ENCODE assay signal across 9 cellular contexts in the genomic region with DNA sequence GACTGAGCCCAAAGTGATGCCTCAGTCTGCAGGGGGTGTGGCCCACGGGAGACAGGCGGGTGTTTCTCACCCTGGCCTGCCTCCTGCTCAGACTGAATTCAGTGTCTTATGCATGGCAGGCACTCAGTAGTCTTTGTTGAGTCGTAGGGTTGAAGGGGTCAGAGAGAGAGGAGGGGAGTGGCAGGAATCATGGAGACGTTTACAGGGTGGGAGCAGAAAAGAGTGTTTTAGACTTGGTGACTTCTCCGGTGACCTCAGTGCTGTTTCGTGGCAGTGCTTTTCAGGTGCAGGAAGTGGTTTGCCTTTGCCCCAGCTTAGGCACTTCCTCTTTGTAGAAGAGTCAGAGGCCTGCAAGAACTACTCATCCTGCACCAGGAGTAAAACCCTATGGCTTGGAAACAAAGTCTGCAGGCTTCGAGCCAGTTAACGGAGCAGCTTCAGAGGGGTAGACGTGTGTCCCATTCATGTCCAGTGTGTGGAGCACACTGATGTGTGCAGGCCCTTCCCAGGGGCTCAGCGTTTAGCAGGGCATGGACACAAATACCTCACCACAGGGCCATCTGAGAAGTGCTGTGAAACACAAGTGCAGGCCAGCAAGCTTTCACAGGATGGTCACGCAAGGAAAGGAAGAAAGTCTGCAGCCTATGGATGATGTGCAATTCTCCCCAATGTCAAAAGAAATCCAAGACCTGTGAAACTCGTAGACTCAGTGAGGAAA. TPM values are rescaled to one million over a fixed set of nuclear protein-coding genes. Genes with fewer than 3 reads are reported as not detected.
DNase-seq lines count a peak whose midpoint lies in the region; ATAC-seq and TF ChIP-seq lines count a peak whose summit lies in the region.
"Had no signal": no experiment of that assay in that cellular context is flagged by ENCODE, and none has a peak within 500 bp of the region (broad histone marks: within the 10 kb centered on the region; RNA-seq: fewer than 3 reads in every experiment).

No MANE protein-coding gene starts in this region.

- H3K4me1 Mint-ChIP-seq in activated naive CD4-positive, alpha-beta T cell treated with anti-CD3 and anti-CD28 coated beads for 36 hours (ENCODE audit: low read depth): peaks cover 93% of the 10 kb centered on the region

- H3K36me3 Mint-ChIP-seq in activated naive CD4-positive, alpha-beta T cell treated with anti-CD3 and anti-CD28 coated beads for 36 hours (ENCODE audit: low read depth): no peaks in the 10 kb centered on the region

- peak; percentile 82 for DNase-seq in RPMI8226
- DNase-seq in activated naive CD4-positive, alpha-beta T cell treated with anti-CD3 and anti-CD28 coated beads for 36 hours: peak; percentile 89
- DNase-seq in stimulated activated CD4-positive, alpha-beta T cell treated with anti-CD3 and anti-CD28 coated beads, Interleukin-12 subunit alpha, Interleukin-12 subunit beta, amount 100 ng/mL, for 4 hours: peak; percentile 52
- no peak for DNase-seq in NCI-H748 (lab: John Stamatoyannopoulos, UW; ENCODE audit: unreplicated experiment)
- no peak for DNase-seq in SW 1271 (lab: John Stamatoyannopoulos, UW)

- intact Hi-C loops in activated naive CD4-positive, alpha-beta T cell treated with anti-CD3 and anti-CD28 coated beads for 36 hours (cut with micrococcal nuclease): loop anchor here (1.0 to 5.0 kb wide), 10 partner anchors 10 to 1135 kb away; a partner anchor contains a TSS

- no peak for TF ChIP-seq POLR2A in gastroesophageal sphincter (IDR thresholded peaks at IDR 0.05)

- 49 to 67% methylated on average over 2 to 9 of the region's 12 CpGs for WGBS in gastroesophageal sphincter (ENCODE audit: low coverage in 1 of 2), 2 donors

- no peak for TF ChIP-seq CTCF in gastroesophageal sphincter (IDR thresholded peaks at IDR 0.05)

- no peak overlapping the region for H3K27ac ChIP-seq in gastroesophageal sphincter
- H3K27ac ChIP-seq: SJSA1 had no signal

- CTCF ChIA-PET in activated naive CD4-positive, alpha-beta T cell treated with anti-CD3 and anti-CD28 coated beads for 36 hours (lab: Charles Lee): interaction anchor here (0.6 to 2.0 kb wide), 10 partner anchors 9 to 112 kb away, joined by 3 to 8 read pairs (median 4); no protein-coding TSS in a partner anchor

- H3K9me3 ChIP-seq in gastroesophageal sphincter: no peaks in the 10 kb centered on the region
- H3K9me3 ChIP-seq: SJSA1 had no signal

- no peak overlapping the region for H3K4me3 ChIP-seq in gastroesophageal sphincter
- H3K4me3 ChIP-seq: SJSA1 had no signal

- H3K36me3 ChIP-seq in gastroesophageal sphincter: no peaks in the 10 kb centered on the region
- H3K36me3 ChIP-seq: SJSA1 had no signal

- H3K27me3 Mint-ChIP-seq in activated naive CD4-positive, alpha-beta T cell treated with anti-CD3 and anti-CD28 coated beads for 36 hours (ENCODE audit: low read depth): no peaks in the 10 kb centered on the region

- H3K4me3 Mint-ChIP-seq in activated naive CD4-positive, alpha-beta T cell treated with anti-CD3 and anti-CD28 coated beads for 36 hours: peak overlapping the region; percentile 58

- ATAC-seq in GM18907 (IDR thresholded peaks at IDR 0.05; ENCODE audit: unreplicated experiment) (peak; percentile 82), HG03025 (IDR thresholded peaks at IDR 0.05; ENCODE audit: low FRiP score, unreplicated experiment) (peak; percentile 77), gastroesophageal sphincter (no peak)

- H3K4me1 ChIP-seq in gastroesophageal sphincter: peaks cover 0 to 8% (median 0%) of the 10 kb centered on the region in 3 donors
- H3K4me1 ChIP-seq: SJSA1 had no signal

- no peak for TF ChIP-seq EP300 in gastroesophageal sphincter (IDR thresholded peaks at IDR 0.05)

- no peaks in the 10 kb centered on the region for H3K9me3 Mint-ChIP-seq in activated naive CD4-positive, alpha-beta T cell treated with anti-CD3 and anti-CD28 coated beads for 36 hours

- H3K27ac Mint-ChIP-seq in activated naive CD4-positive, alpha-beta T cell treated with anti-CD3 and anti-CD28 coated beads for 36 hours: peak overlapping the region; percentile 96

- peaks cover 9% of the 10 kb centered on the region for H3K27me3 ChIP-seq in gastroesophageal sphincter
- H3K27me3 ChIP-seq: SJSA1 had no signal

RNA-seq across cellular contexts. Expression of a gene that starts 24.5 kb away (rescaled TPM):
- total RNA-seq in activated naive CD4-positive, alpha-beta T cell treated with anti-CD3 and anti-CD28 coated beads for 36 hours: 100 to 1,000 TPM; 156 to 160 TPM
- 10 to 100 TPM in 1 of 4 donors, 1 to 10 TPM in 3; 4.4 to 12.0 (median 6.5) TPM for total RNA-seq in gastroesophageal sphincter

Comparison
In these comparisons a context has a peak if more than half of its experiments do, and no peak if none do; other contexts are left out.
1. DNase-seq: peak in RPMI8226 (single experiment), activated naive CD4-positive, alpha-beta T cell treated with anti-CD3 and anti-CD28 coated beads for 36 hours (single experiment) and stimulated activated CD4-positive, alpha-beta T cell treated with anti-CD3 and anti-CD28 coated beads, Interleukin-12 subunit alpha, Interleukin-12 subunit beta, amount 100 ng/mL, for 4 hours (single experiment); none in NCI-H748 (single experiment) and SW 1271 (0 of 2).
2. RNA of a gene that starts 24.5 kb away (total RNA-seq): 156 to 160 TPM in activated naive CD4-positive, alpha-beta T cell treated with anti-CD3 and anti-CD28 coated beads for 36 hours; 4.4 to 12.0 TPM in gastroesophageal sphincter; every median in the first group is over 10 times any median in the second.